13 cellular contexts compared by ENCODE assay signal in genomic region chr14:22339277-22339676, GRCh38.
DNase-seq lines count a peak whose midpoint lies in the region; ATAC-seq and TF ChIP-seq lines count a peak whose summit lies in the region.
"Had no signal": no experiment of that assay in that cellular context is flagged by ENCODE, and none has a peak within 500 bp of the region (broad histone marks: within the 10 kb centered on the region; RNA-seq: fewer than 3 reads in every experiment).

No MANE protein-coding gene starts in this region.

- no peak for TF ChIP-seq CTCF in sigmoid colon (IDR thresholded peaks at IDR 0.05)

- no peaks in the 10 kb centered on the region for H3K9me3 ChIP-seq in GM23248 (ENCODE audit: low read depth)
- peaks cover 0 to 4% (median 3%) of the 10 kb centered on the region in 4 donors for H3K9me3 ChIP-seq in sigmoid colon

- peaks cover 17% of the 10 kb centered on the region for H3K27me3 ChIP-seq in GM23248 (replicated peaks; ENCODE audit: insufficient read depth)
- H3K27me3 ChIP-seq in sigmoid colon, result no peaks in the 10 kb centered on the region

- DNase-seq in GM23248 (peak; percentile 6), left kidney (ENCODE audit: low read depth, low spot score) (peak; percentile 56), sigmoid colon (peak; percentile 94), DMS 273 (lab: John Stamatoyannopoulos, UW; ENCODE audit: unreplicated experiment) (no peak)
- no peak for DNase-seq in activated T-cell treated with anti-CD3 and anti-CD28 coated beads, Interleukin-2, amount 50 U/mL, for 4 hours
- no peak for DNase-seq in stimulated activated naive B cell treated with anti-CD40 and anti-IgM and Interleukin-4, amounts not matched to agents 10 μg/mL and 1 μg/mL and 100 μg/mL, for 72 hours
- DNase-seq: activated T-cell treated with anti-CD3 and anti-CD28 coated beads, Interleukin-2, amount 50 U/mL, for 24 hours; AML-193; NCI-H187; PC-9 had no signal

- H3K4me1 Mint-ChIP-seq in activated T-cell treated with anti-CD3 and anti-CD28 coated beads, Interleukin-2, amount 50 U/mL, for 4 hours (ENCODE audit: low read depth), result no peaks in the 10 kb centered on the region
- H3K4me1 Mint-ChIP-seq in stimulated activated naive B cell treated with anti-CD40 and anti-IgM and Interleukin-4, amounts not matched to agents 10 μg/mL and 1 μg/mL and 100 μg/mL, for 72 hours, result no peaks in the 10 kb centered on the region

- no peaks in the 10 kb centered on the region for H3K9me3 Mint-ChIP-seq in activated T-cell treated with anti-CD3 and anti-CD28 coated beads, Interleukin-2, amount 50 U/mL, for 4 hours
- peaks cover 12 to 15% of the 10 kb centered on the region in 2 donors for H3K9me3 Mint-ChIP-seq in stimulated activated naive B cell treated with anti-CD40 and anti-IgM and Interleukin-4, amounts not matched to agents 10 μg/mL and 1 μg/mL and 100 μg/mL, for 72 hours
- H3K9me3 Mint-ChIP-seq: activated T-cell treated with anti-CD3 and anti-CD28 coated beads, Interleukin-2, amount 50 U/mL, for 24 hours had no signal

- H3K36me3 ChIP-seq in GM23248 (ENCODE audit: low read depth) (no peaks in the 10 kb centered on the region), sigmoid colon (no peaks in the 10 kb centered on the region)

- no peak overlapping the region for H3K4me3 Mint-ChIP-seq in activated T-cell treated with anti-CD3 and anti-CD28 coated beads, Interleukin-2, amount 50 U/mL, for 4 hours
- H3K4me3 Mint-ChIP-seq in stimulated activated naive B cell treated with anti-CD40 and anti-IgM and Interleukin-4, amounts not matched to agents 10 μg/mL and 1 μg/mL and 100 μg/mL, for 72 hours, result no peak overlapping the region
- H3K4me3 Mint-ChIP-seq: activated T-cell treated with anti-CD3 and anti-CD28 coated beads, Interleukin-2, amount 50 U/mL, for 24 hours; neural crest cell had no signal

- H3K27ac Mint-ChIP-seq in stimulated activated naive B cell treated with anti-CD40 and anti-IgM and Interleukin-4, amounts not matched to agents 10 μg/mL and 1 μg/mL and 100 μg/mL, for 72 hours, result no peak overlapping the region
- H3K27ac Mint-ChIP-seq: activated T-cell treated with anti-CD3 and anti-CD28 coated beads, Interleukin-2, amount 50 U/mL, for 24 hours had no signal

- no peak for TF ChIP-seq POLR2A in sigmoid colon (IDR thresholded peaks at IDR 0.05)

- no peaks in the 10 kb centered on the region for H3K36me3 Mint-ChIP-seq in activated T-cell treated with anti-CD3 and anti-CD28 coated beads, Interleukin-2, amount 50 U/mL, for 4 hours (ENCODE audit: insufficient read depth)
- H3K36me3 Mint-ChIP-seq in stimulated activated naive B cell treated with anti-CD40 and anti-IgM and Interleukin-4, amounts not matched to agents 10 μg/mL and 1 μg/mL and 100 μg/mL, for 72 hours, result peaks cover 0 to 5% of the 10 kb centered on the region in 2 donors

- in situ Hi-C loops in GM23248 (cut with MboI), result no loop called here

- no peak overlapping the region for H3K4me2 ChIP-seq in GM23248 (ENCODE audit: unreplicated experiment)
- H3K4me2 ChIP-seq: PC-9 had no signal

- intact Hi-C loops in sigmoid colon (cut with DNase I), result no loop called here

- no peaks in the 10 kb centered on the region for H3K27me3 Mint-ChIP-seq in activated T-cell treated with anti-CD3 and anti-CD28 coated beads, Interleukin-2, amount 50 U/mL, for 4 hours (ENCODE audit: low read depth)
- H3K27me3 Mint-ChIP-seq in stimulated activated naive B cell treated with anti-CD40 and anti-IgM and Interleukin-4, amounts not matched to agents 10 μg/mL and 1 μg/mL and 100 μg/mL, for 72 hours, result peaks cover 3 to 19% of the 10 kb centered on the region in 2 donors
- H3K27me3 Mint-ChIP-seq: activated T-cell treated with anti-CD3 and anti-CD28 coated beads, Interleukin-2, amount 50 U/mL, for 24 hours had no signal

- no peak overlapping the region for H2AFZ ChIP-seq in GM23248
- H2AFZ ChIP-seq: PC-9 had no signal

- WGBS in GM23248 (ENCODE audit: low coverage in 1 of 2, low lambda C conversion rate in 2 of 2, missing lambda C conversion rate in 2 of 2), 2 experiments, result 8 to 16% methylated on average over 4 of the region's 4 CpGs
- WGBS in sigmoid colon, 2 donors, result 65 to 78% methylated on average over 4 of the region's 4 CpGs

- no peaks in the 10 kb centered on the region for H4K20me1 ChIP-seq in GM23248 (ENCODE audit: insufficient read depth)

- H3K9ac ChIP-seq in GM23248, result no peak overlapping the region

- no peaks in the 10 kb centered on the region for H3K9me2 ChIP-seq in GM23248 (ENCODE audit: insufficient read depth)

- H3K4me1 ChIP-seq in GM23248 (ENCODE audit: insufficient read depth) (peaks cover 2% of the 10 kb centered on the region), sigmoid colon (peaks cover 0 to 20% (median 7%) of the 10 kb centered on the region in 4 donors)

- H3K27ac ChIP-seq in GM23248 (no peak overlapping the region), cingulate gyrus (ENCODE audit: low read depth, low read length) (peak overlapping the region; percentile 78), sigmoid colon (peak overlapping the region; percentile 52 to 64 (median 58))
- H3K27ac ChIP-seq: PC-9 had no signal

- no peak for ATAC-seq in HG02588 (IDR thresholded peaks at IDR 0.05; ENCODE audit: unreplicated experiment)
- ATAC-seq in activated T-cell treated with anti-CD3 and anti-CD28 coated beads, Interleukin-2, amount 50 U/mL, for 4 hours, result no peak
- ATAC-seq in stimulated activated naive B cell treated with anti-CD40 and anti-IgM and Interleukin-4, amounts not matched to agents 10 μg/mL and 1 μg/mL and 100 μg/mL, for 72 hours (replicated peaks), result no peak

- no peak overlapping the region for H3K4me3 ChIP-seq in GM23248
- H3K4me3 ChIP-seq in sigmoid colon, result no peak overlapping the region
- H3K4me3 ChIP-seq: PC-9 had no signal

- H3F3A ChIP-seq in GM23248 (ENCODE audit: insufficient read depth), result no peaks in the 10 kb centered on the region

- no peaks in the 10 kb centered on the region for H3K79me2 ChIP-seq in GM23248 (ENCODE audit: insufficient read depth)

- TF ChIP-seq EP300 in sigmoid colon (IDR thresholded peaks at IDR 0.05), result peak in 1 of 4 donors; percentile 11

Comparison
In these comparisons a context has a peak if more than half of its experiments do, and no peak if none do; other contexts are left out.
1. DNase-seq: peak in GM23248 (single experiment), left kidney (single experiment) and sigmoid colon (single experiment); none in activated T-cell treated with anti-CD3 and anti-CD28 coated beads, Interleukin-2, amount 50 U/mL, for 4 hours (single experiment), DMS 273 (single experiment) and stimulated activated naive B cell treated with anti-CD40 and anti-IgM and Interleukin-4, amounts not matched to agents 10 μg/mL and 1 μg/mL and 100 μg/mL, for 72 hours (single experiment).